ENCODE assay signal across 9 cellular contexts in genomic region chr17:7716299-7716886, GRCh38. TPM values are rescaled to one million over a fixed set of nuclear protein-coding genes. Genes with fewer than 3 reads are reported as not detected.
DNase-seq lines count a peak whose midpoint lies in the region; ATAC-seq, FAIRE-seq and TF ChIP-seq lines count a peak whose summit lies in the region.
"Had no signal": no experiment of that assay in that cellular context is flagged by ENCODE, and none has a peak within 500 bp of the region (broad histone marks: within the 10 kb centered on the region; RNA-seq: fewer than 3 reads in every experiment).

No MANE protein-coding gene starts in this region.

- no peak overlapping the region for H3K27ac Mint-ChIP-seq in immature natural killer cell

- H2BK120ac ChIP-seq in neuronal stem cell (ENCODE audit: low read depth, low read length): peak overlapping the region; percentile 53

- no peak overlapping the region for H4K8ac ChIP-seq in neuronal stem cell (ENCODE audit: low read depth, low read length)

- H3K4ac ChIP-seq in neuronal stem cell (ENCODE audit: low read length): no peak overlapping the region

- no peak overlapping the region for H3K14ac ChIP-seq in neuronal stem cell (ENCODE audit: low read length)

- WGBS in neuronal stem cell (ENCODE audit: extremely low coverage in 2 of 2, insufficient read length in 2 of 2, insufficient replicate concordance in 1 of 2), 2 donors: no CpG with 5 or more reads among the region's 10 CpGs

- no peak overlapping the region for H4K91ac ChIP-seq in neuronal stem cell (ENCODE audit: low read depth, low read length, poor library complexity)

- H3K4me2 ChIP-seq in neuronal stem cell (ENCODE audit: insufficient read depth, low read length, poor library complexity, severe bottlenecking): peak overlapping the region; percentile 49

- H3K36me3 Mint-ChIP-seq in immature natural killer cell: no peaks in the 10 kb centered on the region

- no peak for ATAC-seq in HG03442 (IDR thresholded peaks at IDR 0.05; ENCODE audit: unreplicated experiment)

- peaks cover 25% of the 10 kb centered on the region for H3K4me1 ChIP-seq in NT2/D1 (ENCODE audit: insufficient read depth, insufficient read length)
- H3K4me1 ChIP-seq in neuronal stem cell (ENCODE audit: control insufficient read depth in 2 of 2, insufficient read depth in 1 of 2, low read depth in 1 of 2, low read length in 2 of 2): peaks cover 46 to 62% of the 10 kb centered on the region in 2 donors

- peaks cover 11% of the 10 kb centered on the region for H3K27me3 ChIP-seq in NT2/D1 (ENCODE audit: insufficient read depth, insufficient read length)
- H3K27me3 ChIP-seq in neuronal stem cell (ENCODE audit: control insufficient read depth in 3 of 3, insufficient read depth in 3 of 3, low read depth in 1 of 3, low read length in 3 of 3): peaks cover 0 to 24% (median 2%) of the 10 kb centered on the region in 3 experiments

- no peaks in the 10 kb centered on the region for H3K79me1 ChIP-seq in neuronal stem cell (ENCODE audit: low read depth, low read length)

- H3K4me1 Mint-ChIP-seq in immature natural killer cell: peaks cover 7 to 8% of the 10 kb centered on the region in 2 donors

- peak overlapping the region; percentile 100 for H2AFZ ChIP-seq in neuronal stem cell (ENCODE audit: low read length)

- no peak overlapping the region for H3K23ac ChIP-seq in neuronal stem cell (ENCODE audit: low read depth, low read length, poor library complexity)

- no peak overlapping the region for H2BK5ac ChIP-seq in neuronal stem cell (ENCODE audit: low read length)

- peak overlapping the region; percentile 57 for H2BK15ac ChIP-seq in neuronal stem cell (ENCODE audit: low read length)

- H3K18ac ChIP-seq in neuronal stem cell (ENCODE audit: low read length): peak overlapping the region; percentile 42

- FAIRE-seq in GM19239 (lab: Jason Lieb, UNC): no peak
- FAIRE-seq: GM12892 had no signal

- no peak overlapping the region for H3K4me3 Mint-ChIP-seq in immature natural killer cell

- H3K36me3 ChIP-seq in NT2/D1 (ENCODE audit: insufficient read depth, insufficient read length, low read length) (no peaks in the 10 kb centered on the region), neuronal stem cell (replicated peaks in 1 of 2; ENCODE audit: control insufficient read depth in 2 of 2, insufficient read depth in 2 of 2, low read length in 2 of 2) (no peaks in the 10 kb centered on the region)

- DNase-seq in NT2/D1 (ENCODE audit: low read depth, low spot score) (no peak), epithelial cell of proximal tubule (ENCODE audit: low read depth) (no peak), neuronal stem cell (ENCODE audit: low spot score) (no peak), OCI-M1 (lab: John Stamatoyannopoulos, UW) (no peak), immature natural killer cell (no peak), GM19239 (ENCODE audit: insufficient read length, low spot score) (no peak)

- H3K4me3 ChIP-seq in NT2/D1 (ENCODE audit: insufficient read length, low read depth): peak overlapping the region; percentile 44
- peak overlapping the region; percentile 80 for H3K4me3 ChIP-seq in epithelial cell of proximal tubule (ENCODE audit: low read depth, low read length)
- peak overlapping the region; percentile 71 to 72 for H3K4me3 ChIP-seq in neuronal stem cell (ENCODE audit: low read length in 2 of 2)

- H3K27ac ChIP-seq in C4-2B: peak overlapping the region; percentile 32
- no peak overlapping the region for H3K27ac ChIP-seq in neuronal stem cell (replicated peaks; ENCODE audit: low read length)

- no peak overlapping the region for H2BK12ac ChIP-seq in neuronal stem cell (ENCODE audit: low read length)

- H3K9me3 Mint-ChIP-seq in immature natural killer cell: peaks cover 0 to 2% (median 0%) of the 10 kb centered on the region in 6 donors

- peak overlapping the region; percentile 56 for H3K9ac ChIP-seq in NT2/D1 (ENCODE audit: insufficient read length, low read depth)
- H3K9ac ChIP-seq in neuronal stem cell (ENCODE audit: low read depth, low read length, poor library complexity): no peak overlapping the region

- TF ChIP-seq CTCF in C4-2B (conservative IDR thresholded peaks at IDR 0.05) (no peak), epithelial cell of proximal tubule (conservative IDR thresholded peaks at IDR 0.05; ENCODE audit: low read depth, low read length) (no peak)

- H2AK5ac ChIP-seq in neuronal stem cell (ENCODE audit: low read depth, low read length): peak overlapping the region; percentile 93

- peaks cover 22 to 32% (median 30%) of the 10 kb centered on the region in 3 donors for H3K27me3 Mint-ChIP-seq in immature natural killer cell (ENCODE audit: low read depth in 3 of 3)

- no peaks in the 10 kb centered on the region for H3K9me3 ChIP-seq in NT2/D1 (ENCODE audit: insufficient read depth, low read length)
- peaks cover 0 to 1% of the 10 kb centered on the region in 2 donors for H3K9me3 ChIP-seq in neuronal stem cell (replicated peaks in 1 of 2; ENCODE audit: control insufficient read depth in 2 of 2, insufficient read depth in 1 of 2, low read depth in 1 of 2, low read length in 2 of 2)

RNA-seq across cellular contexts. Expression of gene DNAH2, which starts 1.2 kb away (rescaled TPM):
- not detected in 2 replicates for total RNA-seq in epithelial cell of proximal tubule
- polyA plus RNA-seq in neuronal stem cell (2013, experiment 1 of 2): 0.77 TPM
- 0.61 TPM for polyA plus RNA-seq in neuronal stem cell (2013, experiment 2 of 2)
- polyA plus RNA-seq in immature natural killer cell: under 1 TPM in 1 of 3 donors, not detected in 2; 0.26 TPM

RNA-seq across cellular contexts. Expression of gene EFNB3, which starts 11.4 kb away (rescaled TPM):
- 0.94 and 1.7 TPM in 2 replicates for total RNA-seq in epithelial cell of proximal tubule
- 35.0 TPM for polyA plus RNA-seq in neuronal stem cell (2013, experiment 1 of 2)
- 34.3 TPM for polyA plus RNA-seq in neuronal stem cell (2013, experiment 2 of 2)
- not detected for polyA plus RNA-seq in immature natural killer cell

RNA-seq across cellular contexts. Expression of gene WRAP53, which starts 28.1 kb away (rescaled TPM):
- 14.9 and 41.6 TPM in 2 replicates for total RNA-seq in epithelial cell of proximal tubule
- 20.0 TPM for polyA plus RNA-seq in neuronal stem cell (2013, experiment 1 of 2)
- polyA plus RNA-seq in neuronal stem cell (2013, experiment 2 of 2): 20.0 TPM
- polyA plus RNA-seq in immature natural killer cell: 10 to 100 TPM; 18.5 to 24.8 (median 18.7) TPM

RNA-seq across cellular contexts. Expression of gene TP53, which starts 29.1 kb away (rescaled TPM):
- total RNA-seq in epithelial cell of proximal tubule: 49.4 and 89.4 TPM in 2 replicates
- 144 TPM for polyA plus RNA-seq in neuronal stem cell (2013, experiment 1 of 2)
- 143 TPM for polyA plus RNA-seq in neuronal stem cell (2013, experiment 2 of 2)
- 10 to 100 TPM; 17.0 to 39.7 (median 18.7) TPM for polyA plus RNA-seq in immature natural killer cell
